Comparison of ENCODE assay signal across 19 cellular contexts in genomic region chr10:78342787-78343186, GRCh38.
DNase-seq lines count a peak whose midpoint lies in the region; TF ChIP-seq lines count a peak whose summit lies in the region.
"Had no signal": no experiment of that assay in that cellular context is flagged by ENCODE, and none has a peak within 500 bp of the region (broad histone marks: within the 10 kb centered on the region; RNA-seq: fewer than 3 reads in every experiment).

No MANE protein-coding gene starts in this region.

- H3K4me1 Mint-ChIP-seq in activated T-cell treated with anti-CD3 and anti-CD28 coated beads, Interleukin-2, amount 50 U/mL, for 24 hours (ENCODE audit: low read depth), result no peaks in the 10 kb centered on the region
- H3K4me1 Mint-ChIP-seq in nephron progenitor cell, result peaks cover 46% of the 10 kb centered on the region
- peaks cover 8% of the 10 kb centered on the region for H3K4me1 Mint-ChIP-seq in type B pancreatic cell (ENCODE audit: unreplicated experiment)
- no peaks in the 10 kb centered on the region for H3K4me1 Mint-ChIP-seq in activated T-helper 2 cell treated with anti-CD3 and anti-CD28 coated beads, Interferon-gamma antibody, Interleukin-2, Interleukin-4, amounts not matched to agents 10 μg/mL and 5 μg/mL and 100 μg/mL, durations not matched to agents 14 hours and 24 hours and 36 hours (ENCODE audit: low read depth)

- H3K9me3 Mint-ChIP-seq in activated T-cell treated with anti-CD3 and anti-CD28 coated beads, Interleukin-2, amount 50 U/mL, for 24 hours, result no peaks in the 10 kb centered on the region
- H3K9me3 Mint-ChIP-seq in nephron progenitor cell (peaks cover 26% of the 10 kb centered on the region), type B pancreatic cell (peaks cover 4% of the 10 kb centered on the region)
- H3K9me3 Mint-ChIP-seq in activated T-helper 2 cell treated with anti-CD3 and anti-CD28 coated beads, Interferon-gamma antibody, Interleukin-2, Interleukin-4, amounts not matched to agents 10 μg/mL and 5 μg/mL and 100 μg/mL, durations not matched to agents 14 hours and 24 hours and 36 hours, result no peaks in the 10 kb centered on the region

- intact Hi-C loops in activated T-helper 2 cell treated with anti-CD3 and anti-CD28 coated beads, Interferon-gamma antibody, Interleukin-2, Interleukin-4, amounts not matched to agents 10 μg/mL and 5 μg/mL and 100 μg/mL, durations not matched to agents 14 hours and 24 hours and 36 hours (cut with micrococcal nuclease), result no loop called here

- no peak overlapping the region for H3K27ac ChIP-seq in coronary artery
- H3K27ac ChIP-seq: KMS-11, left lung, SJCRH30 had no signal

- H3K27me3 Mint-ChIP-seq in activated T-cell treated with anti-CD3 and anti-CD28 coated beads, Interleukin-2, amount 50 U/mL, for 24 hours, result peaks cover 7% of the 10 kb centered on the region
- H3K27me3 Mint-ChIP-seq in nephron progenitor cell (ENCODE audit: low read depth, poor library complexity) (peaks cover 12% of the 10 kb centered on the region), type B pancreatic cell (no peaks in the 10 kb centered on the region)
- H3K27me3 Mint-ChIP-seq in activated T-helper 2 cell treated with anti-CD3 and anti-CD28 coated beads, Interferon-gamma antibody, Interleukin-2, Interleukin-4, amounts not matched to agents 10 μg/mL and 5 μg/mL and 100 μg/mL, durations not matched to agents 14 hours and 24 hours and 36 hours (ENCODE audit: low read depth), result peaks cover 16% of the 10 kb centered on the region
- H3K27me3 Mint-ChIP-seq: activated naive CD8-positive, alpha-beta T cell had no signal

- no peak overlapping the region for H3K4me3 Mint-ChIP-seq in activated T-cell treated with anti-CD3 and anti-CD28 coated beads, Interleukin-2, amount 50 U/mL, for 24 hours
- no peak overlapping the region for H3K4me3 Mint-ChIP-seq in nephron progenitor cell
- no peak overlapping the region for H3K4me3 Mint-ChIP-seq in type B pancreatic cell
- H3K4me3 Mint-ChIP-seq in activated T-helper 2 cell treated with anti-CD3 and anti-CD28 coated beads, Interferon-gamma antibody, Interleukin-2, Interleukin-4, amounts not matched to agents 10 μg/mL and 5 μg/mL and 100 μg/mL, durations not matched to agents 14 hours and 24 hours and 36 hours (ENCODE audit: low read depth), result no peak overlapping the region
- H3K4me3 Mint-ChIP-seq: activated CD8-positive, alpha-beta T cell treated with anti-CD3 and anti-CD28 coated beads, Interleukin-2, amount 10 ng/mL, durations not matched to agents 7 days and 5 days; activated naive CD8-positive, alpha-beta T cell; activated T-cell treated with anti-CD3 and anti-CD28 coated beads, Interleukin-2, amount 50 U/mL, for 72 hours had no signal

- peak; percentile 16 for DNase-seq in activated T-cell treated with anti-CD3 and anti-CD28 coated beads, Interleukin-2, amount 50 U/mL, for 24 hours
- DNase-seq in activated T-cell treated with anti-CD3 and anti-CD28 coated beads for 4 hours (no peak), coronary artery (ENCODE audit: low spot score) (peak; percentile 24), nephron progenitor cell (no peak), type B pancreatic cell (ENCODE audit: extremely low spot score, unreplicated experiment) (peak; percentile 57), NCI-H1694 treated with DMSO at 0.1 percent for 48 hours (lab: John Stamatoyannopoulos, UW) (no peak), GM03348 (ENCODE audit: low spot score) (no peak)
- no peak for DNase-seq in activated T-helper 2 cell treated with anti-CD3 and anti-CD28 coated beads, Interferon-gamma antibody, Interleukin-2, Interleukin-4, amounts not matched to agents 10 μg/mL and 5 μg/mL and 100 μg/mL, durations not matched to agents 14 hours and 24 hours and 36 hours (ENCODE audit: low spot score)
- DNase-seq: activated CD8-positive, alpha-beta T cell treated with anti-CD3 and anti-CD28 coated beads, Interleukin-2, amount 10 ng/mL, durations not matched to agents 7 days and 5 days; activated T-cell treated with anti-CD3 and anti-CD28 coated beads, Interleukin-2, amount 50 U/mL, for 72 hours; BE2C; DMS79; NCI-H146; NCI-H510A; SJCRH30; T-helper 1 cell had no signal

- no peak overlapping the region for H3K4me3 ChIP-seq in coronary artery
- H3K4me3 ChIP-seq: left lung, SJCRH30 had no signal

- TF ChIP-seq CTCF in coronary artery (IDR thresholded peaks at IDR 0.05) (no peak), nephron progenitor cell (IDR thresholded peaks at IDR 0.05) (no peak), type B pancreatic cell (conservative IDR thresholded peaks at IDR 0.05) (no peak)

- H3K36me3 Mint-ChIP-seq in activated T-cell treated with anti-CD3 and anti-CD28 coated beads, Interleukin-2, amount 50 U/mL, for 24 hours (ENCODE audit: low read depth), result no peaks in the 10 kb centered on the region
- H3K36me3 Mint-ChIP-seq in nephron progenitor cell (ENCODE audit: low read depth) (peaks cover 12% of the 10 kb centered on the region), type B pancreatic cell (no peaks in the 10 kb centered on the region)
- no peaks in the 10 kb centered on the region for H3K36me3 Mint-ChIP-seq in activated T-helper 2 cell treated with anti-CD3 and anti-CD28 coated beads, Interferon-gamma antibody, Interleukin-2, Interleukin-4, amounts not matched to agents 10 μg/mL and 5 μg/mL and 100 μg/mL, durations not matched to agents 14 hours and 24 hours and 36 hours (ENCODE audit: low read depth)
- H3K36me3 Mint-ChIP-seq: activated naive CD8-positive, alpha-beta T cell had no signal

- H3K27ac Mint-ChIP-seq in activated T-cell treated with anti-CD3 and anti-CD28 coated beads, Interleukin-2, amount 50 U/mL, for 24 hours, result no peak overlapping the region
- peak overlapping the region; percentile 96 for H3K27ac Mint-ChIP-seq in nephron progenitor cell
- H3K27ac Mint-ChIP-seq in type B pancreatic cell, result no peak overlapping the region
- no peak overlapping the region for H3K27ac Mint-ChIP-seq in activated T-helper 2 cell treated with anti-CD3 and anti-CD28 coated beads, Interferon-gamma antibody, Interleukin-2, Interleukin-4, amounts not matched to agents 10 μg/mL and 5 μg/mL and 100 μg/mL, durations not matched to agents 14 hours and 24 hours and 36 hours
- H3K27ac Mint-ChIP-seq: activated CD8-positive, alpha-beta T cell treated with anti-CD3 and anti-CD28 coated beads, Interleukin-2, amount 10 ng/mL, durations not matched to agents 7 days and 5 days; activated naive CD8-positive, alpha-beta T cell; activated T-cell treated with anti-CD3 and anti-CD28 coated beads, Interleukin-2, amount 50 U/mL, for 72 hours had no signal

Comparison
In these comparisons a context has a peak if more than half of its experiments do, and no peak if none do; other contexts are left out.
1. DNase-seq: peak in activated T-cell treated with anti-CD3 and anti-CD28 coated beads, Interleukin-2, amount 50 U/mL, for 24 hours (single experiment), coronary artery (single experiment) and type B pancreatic cell (single experiment); none in activated T-cell treated with anti-CD3 and anti-CD28 coated beads for 4 hours (single experiment), nephron progenitor cell (single experiment), NCI-H1694 treated with DMSO at 0.1 percent for 48 hours (single experiment), GM03348 (single experiment) and activated T-helper 2 cell treated with anti-CD3 and anti-CD28 coated beads, Interferon-gamma antibody, Interleukin-2, Interleukin-4, amounts not matched to agents 10 μg/mL and 5 μg/mL and 100 μg/mL, durations not matched to agents 14 hours and 24 hours and 36 hours (single experiment).